Comparison of ENCODE assay signal across 19 cellular contexts in the genomic region with DNA sequence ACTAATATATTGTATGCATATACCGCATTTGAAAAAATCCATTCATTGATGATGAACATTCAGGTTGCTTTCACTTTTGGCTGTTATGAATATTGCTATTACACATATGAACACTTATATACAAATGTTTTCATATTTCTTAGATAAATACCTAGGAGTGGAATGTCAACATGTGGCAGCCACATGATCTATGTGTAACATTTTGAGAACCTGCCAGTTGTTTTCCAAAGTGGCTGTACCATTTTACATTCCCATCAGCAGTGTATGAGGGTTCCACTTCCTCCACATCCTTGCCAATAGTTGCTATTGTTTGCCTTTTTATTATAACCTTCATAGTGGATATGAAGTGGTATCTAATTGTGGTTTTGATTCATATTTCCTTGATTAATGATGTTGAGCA.
"Had no signal": no experiment of that assay in that cellular context is flagged by ENCODE, and none has a peak within 500 bp of the region (broad histone marks: within the 10 kb centered on the region; RNA-seq: fewer than 3 reads in every experiment).

No MANE protein-coding gene starts in this region.

- H3K4me3 ChIP-seq: adrenal gland, esophagus muscularis mucosa, lower lobe of right lung, pancreas, spleen, thoracic aorta, upper lobe of left lung had no signal

- H3K27ac ChIP-seq: adrenal gland, esophagus muscularis mucosa, lower lobe of right lung, neutrophil, pancreas, spleen, thoracic aorta, upper lobe of left lung had no signal

- DNase-seq: activated CD4-positive, alpha-beta T cell treated with anti-CD3 and anti-CD28 coated beads for 1 hour; activated CD4-positive, alpha-beta T cell treated with anti-CD3 and anti-CD28 coated beads, Interleukin-2, amount 50 U/mL, for 4 hours; activated gamma-delta T cell treated with Interleukin-2 at 50 U/mL for 16 hours; activated T-cell treated with anti-CD3 and anti-CD28 coated beads for 4 hours; adrenal gland; cerebellar nuclear complex; cortex of kidney; effector CD8-positive, alpha-beta T cell; foreskin melanocyte; glutamatergic neuron; hypothalamus; lower lobe of right lung; pancreas; spleen; stimulated activated CD4-positive, alpha-beta T cell treated with anti-CD3 and anti-CD28 coated beads, Interleukin-4, amount 100 ng/mL, for 4 hours; upper lobe of left lung had no signal
